8 cellular contexts compared by ENCODE assay signal in the genomic region with DNA sequence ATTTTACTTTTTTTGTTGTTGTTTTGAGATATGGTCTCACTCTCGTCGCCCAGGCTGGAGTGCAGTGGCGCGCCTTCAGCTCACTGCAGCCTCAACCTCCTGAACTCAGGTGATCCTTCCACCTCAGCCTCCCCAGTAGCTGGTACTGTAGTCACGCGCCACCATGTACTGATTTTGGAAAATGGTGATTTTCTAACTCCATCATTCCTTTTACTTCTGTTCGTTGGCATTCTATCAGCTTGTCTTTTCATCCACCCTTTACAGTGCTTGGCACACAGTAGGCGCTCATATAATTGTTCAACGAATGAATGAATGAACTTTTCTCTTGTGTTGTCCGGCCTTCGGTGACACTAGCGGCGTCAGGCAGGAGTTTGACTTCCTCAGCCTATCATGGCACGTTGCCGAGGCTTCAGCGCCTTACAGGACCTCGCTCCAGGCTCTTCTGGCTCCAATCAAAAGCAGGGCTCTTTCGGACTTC. TPM values are rescaled to one million over a fixed set of nuclear protein-coding genes. Genes with fewer than 3 reads are reported as not detected.
DNase-seq lines count a peak whose midpoint lies in the region; ATAC-seq and TF ChIP-seq lines count a peak whose summit lies in the region.

No MANE protein-coding gene starts in this region.

- no peak overlapping the region for H2AFZ ChIP-seq in OCI-LY1 (ENCODE audit: low read length)
- peak overlapping the region; percentile 91 for H2AFZ ChIP-seq in neuron (ENCODE audit: low read depth, low read length)

- H3K4me1 ChIP-seq in CD8-positive, alpha-beta memory T cell (ENCODE audit: insufficient read depth, low read length) = peaks cover 23% of the 10 kb centered on the region
- peaks cover 42% of the 10 kb centered on the region for H3K4me1 ChIP-seq in OCI-LY1 (ENCODE audit: insufficient read depth, low read length, severe bottlenecking)
- H3K4me1 ChIP-seq in ectodermal cell (ENCODE audit: control insufficient read depth, insufficient read depth, low read length) = peaks cover 9% of the 10 kb centered on the region
- peaks cover 13% of the 10 kb centered on the region for H3K4me1 ChIP-seq in neuron (ENCODE audit: insufficient read depth, low read length)
- peaks cover 3 to 8% of the 10 kb centered on the region in 2 donors for H3K4me1 ChIP-seq in thyroid gland

- H3K27me3 Mint-ChIP-seq in CD8-positive, alpha-beta memory T cell = no peaks in the 10 kb centered on the region

- no peaks in the 10 kb centered on the region for H4K20me1 ChIP-seq in OCI-LY1 (ENCODE audit: insufficient read depth, low read length)

- H3K4me3 Mint-ChIP-seq in CD8-positive, alpha-beta memory T cell = peak overlapping the region; percentile 90 to 100 (median 95)

- H3K4me3 ChIP-seq in CD8-positive, alpha-beta memory T cell (ENCODE audit: low read length) = peak overlapping the region; percentile 97
- peak overlapping the region; percentile 77 for H3K4me3 ChIP-seq in OCI-LY1 (ENCODE audit: low read depth, low read length, poor library complexity, severe bottlenecking)
- peak overlapping the region; percentile 83 for H3K4me3 ChIP-seq in ectodermal cell (ENCODE audit: insufficient read depth, low read depth, low read length)
- H3K4me3 ChIP-seq in neuron (ENCODE audit: low read length) = peak overlapping the region; percentile 89
- peak overlapping the region in 1 of 3 donors; percentile 57 for H3K4me3 ChIP-seq in thyroid gland (replicated peaks in 1 of 3)

- intact Hi-C loops in thyroid gland (cut with DNase I) = no loop called here

- no peak for ATAC-seq in HG02938 (IDR thresholded peaks at IDR 0.05; ENCODE audit: unreplicated experiment)

- no peaks in the 10 kb centered on the region for H3K9me3 ChIP-seq in CD8-positive, alpha-beta memory T cell (ENCODE audit: low read length)
- H3K9me3 ChIP-seq in OCI-LY1 (ENCODE audit: low read length) (no peaks in the 10 kb centered on the region), ectodermal cell (ENCODE audit: control insufficient read depth, low read length) (no peaks in the 10 kb centered on the region), neuron (ENCODE audit: low read length) (no peaks in the 10 kb centered on the region), thyroid gland (no peaks in the 10 kb centered on the region)

- DNase-seq in CD8-positive, alpha-beta memory T cell = no peak
- no peak for DNase-seq in NCI-H2081 (lab: John Stamatoyannopoulos, UW)
- no peak for DNase-seq in thyroid gland
- DNase-seq in T1000 (lab: John Stamatoyannopoulos, UW) = no peak

- H3K27ac ChIP-seq in CD8-positive, alpha-beta memory T cell (ENCODE audit: low read depth, low read length) = peak overlapping the region; percentile 84
- H3K27ac ChIP-seq in OCI-LY1 (ENCODE audit: low read depth, low read length, poor library complexity, severe bottlenecking) = peak overlapping the region; percentile 50
- no peak overlapping the region for H3K27ac ChIP-seq in ectodermal cell (ENCODE audit: insufficient read depth, low read depth, low read length, poor library complexity, severe bottlenecking)
- H3K27ac ChIP-seq in thyroid gland = peak overlapping the region in 1 of 3 donors; percentile 75

- peaks cover 21 to 41% (median 40%) of the 10 kb centered on the region in 3 donors for H3K4me1 Mint-ChIP-seq in CD8-positive, alpha-beta memory T cell

- H3K36me3 ChIP-seq in CD8-positive, alpha-beta memory T cell (ENCODE audit: insufficient read depth, low read length) = no peaks in the 10 kb centered on the region
- H3K36me3 ChIP-seq in OCI-LY1 (ENCODE audit: insufficient read depth, low read length) = peaks cover 34% of the 10 kb centered on the region
- H3K36me3 ChIP-seq in ectodermal cell (ENCODE audit: control insufficient read depth, insufficient read depth, low read length) = no peaks in the 10 kb centered on the region
- peaks cover 4% of the 10 kb centered on the region for H3K36me3 ChIP-seq in neuron (ENCODE audit: insufficient read depth, low read length)
- no peaks in the 10 kb centered on the region for H3K36me3 ChIP-seq in thyroid gland

- H3K36me3 Mint-ChIP-seq in CD8-positive, alpha-beta memory T cell = peaks cover 0 to 7% (median 0%) of the 10 kb centered on the region in 3 donors

- no peaks in the 10 kb centered on the region for H3K9me2 ChIP-seq in OCI-LY1 (ENCODE audit: low read depth, low read length)

- no peak for TF ChIP-seq POLR2A in thyroid gland (IDR thresholded peaks at IDR 0.05)

- peak overlapping the region; percentile 74 to 100 (median 98) for H3K27ac Mint-ChIP-seq in CD8-positive, alpha-beta memory T cell

- H3K4me2 ChIP-seq in OCI-LY1 (ENCODE audit: low read length) = peak overlapping the region; percentile 92

- H3F3A ChIP-seq in OCI-LY1 (ENCODE audit: insufficient read depth, low read length) = no peaks in the 10 kb centered on the region

- 36 to 38% methylated on average over 18 of the region's 18 CpGs for WGBS in ectodermal cell, 2 experiments
- WGBS in thyroid gland, 2 donors = 37 to 49% methylated on average over 17 to 18 of the region's 18 CpGs

- no peaks in the 10 kb centered on the region for H3K27me3 ChIP-seq in CD8-positive, alpha-beta memory T cell (ENCODE audit: insufficient read depth, low read length, poor library complexity, severe bottlenecking)
- H3K27me3 ChIP-seq in OCI-LY1 (ENCODE audit: insufficient read depth, low read length) (no peaks in the 10 kb centered on the region), ectodermal cell (ENCODE audit: control insufficient read depth, insufficient read depth, low read length, poor library complexity, severe bottlenecking) (no peaks in the 10 kb centered on the region), neuron (ENCODE audit: insufficient read depth, low read length) (no peaks in the 10 kb centered on the region), thyroid gland (no peaks in the 10 kb centered on the region)

- POLR2A ChIA-PET in CD8-positive, alpha-beta memory T cell (lab: Charles Lee) = interaction anchor here (0.6 to 3.6 kb wide), 6 partner anchors 9 to 461 kb away, joined by 3 to 84 read pairs (median 3); a partner anchor contains a TSS

- H3K9ac ChIP-seq in OCI-LY1 (ENCODE audit: low read length) = peak overlapping the region; percentile 18; the same call in 1 of the 2 replicates

- H3K79me2 ChIP-seq in OCI-LY1 (ENCODE audit: insufficient read depth, low read length) = peaks cover 40% of the 10 kb centered on the region

- CTCF ChIA-PET in CD8-positive, alpha-beta memory T cell (lab: Charles Lee) = interaction anchor here (1.4 to 5.0 kb wide), 8 partner anchors 12 to 137 kb away, joined by 3 to 59 read pairs (median 6); a partner anchor contains a TSS

- TF ChIP-seq CTCF in OCI-LY1 (IDR thresholded peaks at IDR 0.05; ENCODE audit: low read length) = no peak
- no peak for TF ChIP-seq CTCF in thyroid gland (IDR thresholded peaks at IDR 0.05)

- no peaks in the 10 kb centered on the region for H3K9me3 Mint-ChIP-seq in CD8-positive, alpha-beta memory T cell

RNA-seq across cellular contexts. Expression of a gene that starts 0.4 kb away (rescaled TPM):
- 100 to 1,000 TPM; 379 to 397 TPM for total RNA-seq in CD8-positive, alpha-beta memory T cell
- 11.0 TPM for polyA plus RNA-seq in CD8-positive, alpha-beta memory T cell
- polyA plus RNA-seq in ectodermal cell (2013, experiment 1 of 4) = 97.2 TPM
- 87.0 TPM for polyA plus RNA-seq in ectodermal cell (2013, experiment 2 of 4)
- 66.2 TPM for polyA plus RNA-seq in ectodermal cell (2013, experiment 3 of 4)
- polyA plus RNA-seq in ectodermal cell (2013, experiment 4 of 4) = 69.4 TPM
- 10 to 100 TPM in 3 of 4 donors, 1 to 10 TPM in 1; 9.0 to 34.8 (median 20.9) TPM for total RNA-seq in thyroid gland

RNA-seq across cellular contexts. Expression of a gene that starts 19.3 kb away (rescaled TPM):
- 100 to 1,000 TPM; 177 to 185 TPM for total RNA-seq in CD8-positive, alpha-beta memory T cell
- 161 TPM for polyA plus RNA-seq in CD8-positive, alpha-beta memory T cell
- polyA plus RNA-seq in ectodermal cell (2013, experiment 1 of 4) = 93.6 TPM
- polyA plus RNA-seq in ectodermal cell (2013, experiment 2 of 4) = 96.2 TPM
- 75.3 TPM for polyA plus RNA-seq in ectodermal cell (2013, experiment 3 of 4)
- polyA plus RNA-seq in ectodermal cell (2013, experiment 4 of 4) = 83.6 TPM
- 100 to 1,000 TPM in 3 of 4 donors, 10 to 100 TPM in 1; 92.4 to 117 (median 106) TPM for total RNA-seq in thyroid gland

RNA-seq across cellular contexts. Expression of a gene that starts 50.3 kb away (rescaled TPM):
- 100 to 1,000 TPM; 131 to 133 TPM for total RNA-seq in CD8-positive, alpha-beta memory T cell
- 74.1 TPM for polyA plus RNA-seq in CD8-positive, alpha-beta memory T cell
- 53.8 TPM for polyA plus RNA-seq in ectodermal cell (2013, experiment 1 of 4)
- 47.5 TPM for polyA plus RNA-seq in ectodermal cell (2013, experiment 2 of 4)
- 62.6 TPM for polyA plus RNA-seq in ectodermal cell (2013, experiment 3 of 4)
- 74.5 TPM for polyA plus RNA-seq in ectodermal cell (2013, experiment 4 of 4)
- 10 to 100 TPM; 16.4 to 94.2 (median 78.6) TPM for total RNA-seq in thyroid gland

Comparison
In these comparisons a context has a peak if more than half of its experiments do, and no peak if none do; other contexts are left out.
1. RNA of a gene that starts 0.4 kb away (total RNA-seq): 379 to 397 TPM in CD8-positive, alpha-beta memory T cell; 9.0 to 34.8 TPM in thyroid gland; every median in the first group is over 10 times any median in the second.